ENCODE assay signal across 23 cellular contexts in the genomic region with DNA sequence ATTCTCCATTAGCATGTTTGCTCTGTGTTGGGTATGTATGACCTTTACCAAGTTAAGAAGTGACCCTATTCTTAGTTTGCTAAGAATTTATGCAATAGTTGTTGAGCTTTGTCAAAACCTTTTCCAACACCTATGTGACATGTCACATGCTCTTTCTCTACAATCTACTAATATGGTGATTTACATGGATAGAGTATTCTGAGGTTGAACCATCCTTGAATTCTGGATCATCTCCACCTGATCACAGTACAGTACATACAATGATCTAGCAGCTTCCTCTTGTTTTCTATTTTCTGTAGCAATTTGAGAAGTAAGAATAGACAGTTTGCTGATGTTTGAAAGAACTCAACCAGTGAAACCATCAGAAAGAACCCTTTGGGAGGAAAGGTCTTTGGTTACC.
A peak's percentile ranks its signal among the peaks of the same experiment; 100 is the strongest.
DNase-seq lines count a peak whose midpoint lies in the region; ATAC-seq, FAIRE-seq and TF ChIP-seq lines count a peak whose summit lies in the region.
"Had no signal": no experiment of that assay in that cellular context is flagged by ENCODE, and none has a peak within 500 bp of the region (broad histone marks: within the 10 kb centered on the region; RNA-seq: fewer than 3 reads in every experiment).

No MANE protein-coding gene starts in this region.

- H3K36me3 Mint-ChIP-seq in T-cell: peaks cover 40% of the 10 kb centered on the region

- no peaks in the 10 kb centered on the region for H3K27me3 ChIP-seq in K562 (ENCODE audit: control insufficient read depth in 2 of 2, insufficient read depth in 2 of 2, low read length in 2 of 2)
- H3K27me3 ChIP-seq: BE2C had no signal

- H3K9me3 ChIP-seq in K562 (replicated peaks; ENCODE audit: control insufficient read depth, insufficient read depth, low read depth, low read length): peaks cover 20% of the 10 kb centered on the region
- H3K9me3 ChIP-seq in kidney (ENCODE audit: control insufficient read depth in 1 of 2, low read length in 2 of 2): peaks cover 4 to 15% of the 10 kb centered on the region in 2 donors
- H3K9me3 ChIP-seq: BE2C had no signal

- no peak for TF ChIP-seq POLR2A in K562 (conservative IDR thresholded peaks at IDR 0.05)

- peak overlapping the region in 1 of 3 donors; percentile 78 for H3K4me3 Mint-ChIP-seq in T-cell

- no peaks in the 10 kb centered on the region; the same call in 2 of the 3 replicates for H3K36me3 ChIP-seq in K562 (ENCODE audit: control insufficient read depth, insufficient read depth, low read length)
- no peaks in the 10 kb centered on the region for H3K36me3 ChIP-seq in kidney (ENCODE audit: control insufficient read depth in 1 of 2, insufficient read depth in 2 of 2, low read length in 2 of 2)
- H3K36me3 ChIP-seq: BE2C, lower lobe of right lung had no signal

- no peaks in the 10 kb centered on the region for H3K27me3 Mint-ChIP-seq in T-cell

- TF ChIP-seq EP300 in K562 (IDR thresholded peaks at IDR 0.05; ENCODE audit: low read length): no peak

- no TSS peak for BruUV-seq in K562 (replicated peaks; lab: Mats Ljungman, UMichigan)

- H3K4me2 ChIP-seq in K562 (ENCODE audit: insufficient read depth, low read length): no peak overlapping the region

- peaks cover 10 to 32% (median 14%) of the 10 kb centered on the region in 3 donors for H3K9me3 Mint-ChIP-seq in T-cell

- H3K27ac ChIP-seq in K562 (ENCODE audit: extremely low read depth, low read depth, low read length) (no peak overlapping the region), kidney (ENCODE audit: low read depth in 2 of 2, low read length in 2 of 2) (no peak overlapping the region), substantia nigra (ENCODE audit: low read depth, low read length, poor library complexity, severe bottlenecking) (no peak overlapping the region)
- H3K27ac ChIP-seq: 22Rv1, lower lobe of right lung had no signal

- POLR2A ChIA-PET in T-cell (lab: Charles Lee): interaction anchor here in 1 of 2 donors (0.5 kb wide), 1 partner anchor 123 kb away, joined by 3 read pairs; no protein-coding TSS in a partner anchor
- POLR2A ChIA-PET in K562 (lab: Yijun Ruan, JAX): no interaction called here

- H3K9ac ChIP-seq in K562 (ENCODE audit: insufficient read depth in 1 of 2, low read depth in 2 of 2, low read length in 2 of 2) (no peak overlapping the region), kidney (ENCODE audit: low read length in 2 of 2) (no peak overlapping the region)

- peak overlapping the region; percentile 99 to 100 for H3K27ac Mint-ChIP-seq in T-cell

- CTCF ChIA-PET in T-cell (lab: Charles Lee) (no interaction called here), K562 (lab: Yijun Ruan, JAX; ENCODE audit: low intra/inter-chr PET ratio) (no interaction called here)

- H3K4me3 ChIP-seq in K562: no peak overlapping the region
- H3K4me3 ChIP-seq in kidney (ENCODE audit: low read length in 2 of 2): no peak overlapping the region
- H3K4me3 ChIP-seq: lower lobe of right lung had no signal

- FAIRE-seq in K562 (lab: Jason Lieb, UNC) (peak; percentile 11), kidney (lab: Jason Lieb, UNC) (no peak)

- DNase-seq in DMS53 (lab: John Stamatoyannopoulos, UW) (peak; percentile 19), DMS53 treated with DMSO at 0.1 percent for 48 hours (lab: John Stamatoyannopoulos, UW; ENCODE audit: unreplicated experiment) (no peak), A172 (ENCODE audit: low spot score) (peak; percentile 26), T-cell (no peak), K562 (ENCODE audit: extremely low read depth in 1 of 4, low spot score in 3 of 4) (peak in 3 of 4 experiments; percentile 27 to 43 (median 39)), LoVo (ENCODE audit: low spot score) (no peak), kidney (no peak), substantia nigra (lab: John Stamatoyannopoulos, UW) (no peak)
- DNase-seq: activated CD4-positive, alpha-beta T cell treated with anti-CD3 and anti-CD28 coated beads, Interleukin-2, amount 50 U/mL, for 48 hours; amygdala; BE2C; Calu3; caudate nucleus; foreskin melanocyte; hypothalamus; islet precursor cell; lower lobe of right lung; NCI-H146; NCI-H2171 treated with DMSO at 0.1 percent for 48 hours; NCI-H69; stimulated activated CD4-positive, alpha-beta T cell treated with anti-CD3 and anti-CD28 coated beads, Interleukin-12 subunit alpha, Interleukin-12 subunit beta, amount 100 ng/mL, for 4 hours had no signal

- H3K9me1 ChIP-seq in K562 (ENCODE audit: control insufficient read depth, insufficient read depth, low read length): no peaks in the 10 kb centered on the region

- H3K4me1 Mint-ChIP-seq in T-cell: peaks cover 50 to 56% (median 54%) of the 10 kb centered on the region in 3 donors

- ATAC-seq in T-cell (replicated peaks in 1 of 4): no peak
- 0 out of 3 replicates have a peak, but pooled peaks have one; percentile 23 for ATAC-seq in K562
- ATAC-seq: lower lobe of right lung, Right ventricle myocardium inferior had no signal

- H3K79me2 ChIP-seq in K562 (ENCODE audit: control insufficient read depth, insufficient read depth, low read length): peaks cover 6% of the 10 kb centered on the region; the same call in 1 of the 3 replicates

- intact Hi-C loops in K562 (cut with micrococcal nuclease) (no loop called here), kidney (cut with DNase I) (no loop called here)

- in situ Hi-C loops in K562 (cut with MboI): no loop called here

- no peak overlapping the region for H2AFZ ChIP-seq in K562 (ENCODE audit: low read depth, low read length)

- H3K4me1 ChIP-seq in K562 (replicated peaks in 1 of 2; ENCODE audit: control insufficient read depth in 2 of 2, insufficient read depth in 2 of 2, low read length in 2 of 2) (peaks cover 5 to 15% of the 10 kb centered on the region in 2 experiments; a peak in 3 of 5 replicates), kidney (ENCODE audit: control insufficient read depth in 1 of 2, insufficient read depth in 1 of 2, low read depth in 1 of 2, low read length in 2 of 2) (no peaks in the 10 kb centered on the region)
- H3K4me1 ChIP-seq: BE2C had no signal

- TF ChIP-seq CTCF in K562 (IDR thresholded peaks at IDR 0.05 in 2 of 3, conservative IDR thresholded peaks at IDR 0.05 in 1 of 3; ENCODE audit: insufficient read depth in 2 of 3, low read depth in 1 of 3, low read length in 3 of 3): no peak
- no peak for TF ChIP-seq CTCF in kidney (IDR thresholded peaks at IDR 0.05; ENCODE audit: borderline replicate concordance, extremely low read depth, insufficient read depth)

- TF ChIP-seq RAD21 in K562 (CRISPR knock-in tag; conservative IDR thresholded peaks at IDR 0.05 in 1 of 2, IDR thresholded peaks at IDR 0.05 in 1 of 2): no peak

- no peaks in the 10 kb centered on the region for H4K20me1 ChIP-seq in K562 (replicated peaks; ENCODE audit: control insufficient read depth, insufficient read depth, low read length)

TF ChIP-seq in K562, 482 proteins besides CTCF, POLR2A, EP300 and RAD21 (continues in another document):
- TF ChIP-seq MIER1 (IDR thresholded peaks at IDR 0.05; ENCODE audit: low read depth): no peak
- no peak for TF ChIP-seq MTA1 (IDR thresholded peaks at IDR 0.05; ENCODE audit: borderline replicate concordance)
- no peak for TF ChIP-seq GTF2E2 (tag; IDR thresholded peaks at IDR 0.05)
- no peak for TF ChIP-seq ZNF699 (CRISPR knock-in tag; IDR thresholded peaks at IDR 0.05; ENCODE audit: insufficient replicate concordance)
- no peak for TF ChIP-seq HNRNPH1 (optimal IDR thresholded peaks at IDR 0.05; ENCODE audit: low read depth, low read length)
- TF ChIP-seq, protein P1, sequence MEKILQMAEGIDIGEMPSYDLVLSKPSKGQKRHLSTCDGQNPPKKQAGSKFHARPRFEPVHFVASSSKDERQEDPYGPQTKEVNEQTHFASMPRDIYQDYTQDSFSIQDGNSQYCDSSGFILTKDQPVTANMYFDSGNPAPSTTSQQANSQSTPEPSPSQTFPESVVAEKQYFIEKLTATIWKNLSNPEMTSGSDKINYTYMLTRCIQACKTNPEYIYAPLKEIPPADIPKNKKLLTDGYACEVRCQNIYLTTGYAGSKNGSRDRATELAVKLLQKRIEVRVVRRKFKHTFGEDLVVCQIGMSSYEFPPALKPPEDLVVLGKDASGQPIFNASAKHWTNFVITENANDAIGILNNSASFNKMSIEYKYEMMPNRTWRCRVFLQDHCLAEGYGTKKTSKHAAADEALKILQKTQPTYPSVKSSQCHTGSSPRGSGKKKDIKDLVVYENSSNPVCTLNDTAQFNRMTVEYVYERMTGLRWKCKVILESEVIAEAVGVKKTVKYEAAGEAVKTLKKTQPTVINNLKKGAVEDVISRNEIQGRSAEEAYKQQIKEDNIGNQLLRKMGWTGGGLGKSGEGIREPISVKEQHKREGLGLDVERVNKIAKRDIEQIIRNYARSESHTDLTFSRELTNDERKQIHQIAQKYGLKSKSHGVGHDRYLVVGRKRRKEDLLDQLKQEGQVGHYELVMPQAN (IDR thresholded peaks at IDR 0.05; ENCODE audit: borderline replicate concordance): no peak
- TF ChIP-seq IRF9 (tag; IDR thresholded peaks at IDR 0.05): no peak
- TF ChIP-seq ZNF197 (CRISPR knock-in tag; IDR thresholded peaks at IDR 0.05; ENCODE audit: low read depth): no peak
- peak; percentile 100 for TF ChIP-seq ZNF324 (CRISPR knock-in tag; IDR thresholded peaks at IDR 0.05)
- no peak for TF ChIP-seq CBFA2T3 (IDR thresholded peaks at IDR 0.05)
- TF ChIP-seq CBX3 (IDR thresholded peaks at IDR 0.05; ENCODE audit: borderline replicate concordance in 1 of 2, low read length in 2 of 2): peak in 1 of 2 experiments; percentile 93; a peak in 2 of 3 replicates
- no peak for TF ChIP-seq TCF7L2 (IDR thresholded peaks at IDR 0.05; ENCODE audit: low read depth, low read length)
- no peak for TF ChIP-seq ZNF263 (CRISPR knock-in tag; IDR thresholded peaks at IDR 0.05; ENCODE audit: borderline replicate concordance)
- peak; percentile 72; the same call in 1 of the 2 replicates for TF ChIP-seq CBX5 (IDR thresholded peaks at IDR 0.05; ENCODE audit: borderline replicate concordance, low read depth)
- no peak for TF ChIP-seq TGIF2 (CRISPR knock-in tag; IDR thresholded peaks at IDR 0.05)
- no peak for TF ChIP-seq TBP (optimal IDR thresholded peaks at IDR 0.05; ENCODE audit: low read depth, low read length)
- TF ChIP-seq ZKSCAN8 (CRISPR knock-in tag; IDR thresholded peaks at IDR 0.05): no peak

Comparison
In these comparisons a context has a peak if more than half of its experiments do, and no peak if none do; other contexts are left out.
1. DNase-seq: peak in DMS53 (single experiment), A172 (single experiment) and K562 (3 of 4); none in DMS53 treated with DMSO at 0.1 percent for 48 hours (single experiment), T-cell (0 of 34), LoVo (single experiment), kidney (single experiment) and substantia nigra (0 of 49).